17 cellular contexts compared by ENCODE assay signal in the genomic region with DNA sequence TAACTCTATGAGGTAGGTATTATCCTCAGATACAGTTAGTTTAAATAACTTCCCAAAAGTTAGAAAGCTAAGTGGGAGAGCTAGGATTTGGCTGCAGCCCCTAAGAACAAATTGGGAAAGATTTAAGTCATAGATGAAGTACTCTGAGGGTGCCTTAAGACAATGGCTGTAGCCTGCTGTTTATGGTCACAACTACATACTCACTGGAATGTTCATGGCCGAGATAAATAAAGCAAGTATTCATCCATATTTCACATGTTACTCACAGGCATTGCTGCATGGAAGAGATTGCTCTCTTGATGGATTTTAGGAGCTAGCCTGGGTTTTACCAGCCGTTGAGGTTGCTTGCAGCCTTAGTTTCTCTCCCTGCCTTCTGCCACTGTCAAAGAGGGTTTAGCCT.
A peak's percentile ranks its signal among the peaks of the same experiment; 100 is the strongest.
DNase-seq lines count a peak whose midpoint lies in the region; ATAC-seq and TF ChIP-seq lines count a peak whose summit lies in the region.
"Had no signal": no experiment of that assay in that cellular context is flagged by ENCODE, and none has a peak within 500 bp of the region (broad histone marks: within the 10 kb centered on the region; RNA-seq: fewer than 3 reads in every experiment).

No MANE protein-coding gene starts in this region.

- no peaks in the 10 kb centered on the region for H3K9me2 ChIP-seq in SK-N-SH

- DNase-seq in EL (peak; percentile 74), SK-N-SH (no peak), fibroblast of peridontal ligament (ENCODE audit: extremely low read depth) (peak; percentile 88), smooth muscle cell (lab: John Stamatoyannopoulos, UW; ENCODE audit: unreplicated experiment) (no peak), occipital lobe (lab: John Stamatoyannopoulos, UW) (no peak), T-cell (no peak)
- no peak for DNase-seq in stimulated activated CD4-positive, alpha-beta T cell treated with anti-CD3 and anti-CD28 coated beads, Interleukin-4, amount 100 ng/mL, for 1 hour
- no peak for DNase-seq in activated effector memory CD4-positive, alpha-beta T cell treated with anti-CD3 and anti-CD28 coated beads, Interleukin-2, amount 50 U/mL, for 16 hours
- DNase-seq: activated CD8-positive, alpha-beta T cell treated with anti-CD3 and anti-CD28 coated beads, Interleukin-2, amount 10 ng/mL, durations not matched to agents 7 days and 5 days; amygdala; DMS79; NCI-H146; SJCRH30; stimulated activated CD8-positive, alpha-beta memory T cell treated with anti-CD3 and anti-CD28 coated beads, Interleukin-4, amount 100 ng/mL, for 48 hours; thyroid gland had no signal

- no peak overlapping the region for H3K4me3 ChIP-seq in SK-N-SH (ENCODE audit: low read depth in 2 of 2, low read length in 1 of 2)
- no peak overlapping the region for H3K4me3 ChIP-seq in smooth muscle cell
- H3K4me3 ChIP-seq: SJCRH30, thyroid gland had no signal

- H3K27ac Mint-ChIP-seq in T-cell = no peak overlapping the region
- H3K27ac Mint-ChIP-seq: activated CD8-positive, alpha-beta T cell treated with anti-CD3 and anti-CD28 coated beads, Interleukin-2, amount 10 ng/mL, durations not matched to agents 7 days and 5 days; activated T-helper 17 cell treated with anti-CD3 and anti-CD28 coated beads, Interleukin-2, amount 50 U/mL, for 72 hours; natural killer cell treated with Interleukin-12 subunit alpha and Interleukin-12 subunit beta and Interleukin-15 and Interleukin-18, amount 100 ng/mL, for 72 hours had no signal

- H3K9me3 ChIP-seq in SK-N-SH (no peaks in the 10 kb centered on the region), smooth muscle cell (replicated peaks; ENCODE audit: low read depth) (no peaks in the 10 kb centered on the region)
- H3K9me3 ChIP-seq: SJCRH30, thyroid gland had no signal

- H3K27ac ChIP-seq in SK-N-SH (ENCODE audit: low read depth in 2 of 2, low read length in 1 of 2) = peak overlapping the region in 1 of 2 experiments; percentile 50; a peak in 2 of 4 replicates
- peak overlapping the region; percentile 73 for H3K27ac ChIP-seq in smooth muscle cell (ENCODE audit: low read depth)
- H3K27ac ChIP-seq: SJCRH30, thyroid gland had no signal

- POLR2A ChIA-PET in SK-N-SH (lab: Yijun Ruan, JAX) = no interaction called here
- POLR2A ChIA-PET in T-cell (lab: Charles Lee) = interaction anchor here in 1 of 2 donors (0.6 kb wide), 1 partner anchor 757 kb away, joined by 5 read pairs; no protein-coding TSS in a partner anchor

- H3K36me3 ChIP-seq in SK-N-SH (replicated peaks in 1 of 2; ENCODE audit: control insufficient read depth in 1 of 2, insufficient read depth in 2 of 2, low read length in 1 of 2) (no peaks in the 10 kb centered on the region), smooth muscle cell (ENCODE audit: low read depth) (no peaks in the 10 kb centered on the region)
- H3K36me3 ChIP-seq: SJCRH30, thyroid gland had no signal

- H3K4me1 ChIP-seq in SK-N-SH (ENCODE audit: control insufficient read depth in 1 of 2, insufficient read depth in 2 of 2, low read depth in 1 of 2, low read length in 1 of 2) (no peaks in the 10 kb centered on the region; a peak in 1 of 4 replicates), smooth muscle cell (ENCODE audit: low read depth) (peaks cover 11% of the 10 kb centered on the region)
- H3K4me1 ChIP-seq: SJCRH30, thyroid gland had no signal

- no peaks in the 10 kb centered on the region for H3K27me3 ChIP-seq in SK-N-SH (ENCODE audit: insufficient read depth)
- no peaks in the 10 kb centered on the region for H3K27me3 ChIP-seq in smooth muscle cell (ENCODE audit: low read depth)
- H3K27me3 ChIP-seq: SJCRH30, thyroid gland had no signal

- no peaks in the 10 kb centered on the region for H3K9me3 Mint-ChIP-seq in T-cell
- H3K9me3 Mint-ChIP-seq: activated T-helper 17 cell treated with anti-CD3 and anti-CD28 coated beads, Interleukin-2, amount 50 U/mL, for 72 hours; natural killer cell treated with Interleukin-12 subunit alpha and Interleukin-12 subunit beta and Interleukin-15 and Interleukin-18, amount 100 ng/mL, for 72 hours had no signal

- no peaks in the 10 kb centered on the region for H3K79me2 ChIP-seq in SK-N-SH (ENCODE audit: insufficient read depth)
- H3K79me2 ChIP-seq in smooth muscle cell (ENCODE audit: low read depth) = no peaks in the 10 kb centered on the region

- H2AFZ ChIP-seq in SK-N-SH (ENCODE audit: low read depth) (peak overlapping the region; percentile 31; the same call in 1 of the 2 replicates), smooth muscle cell (ENCODE audit: low read depth) (no peak overlapping the region)

- TF ChIP-seq CTCF in SK-N-SH (IDR thresholded peaks at IDR 0.05) (no peak), smooth muscle cell (IDR thresholded peaks at IDR 0.05; ENCODE audit: borderline replicate concordance, insufficient read depth, poor library complexity, severe bottlenecking) (no peak)

- TF ChIP-seq EP300 in SK-N-SH (IDR thresholded peaks at IDR 0.05; ENCODE audit: borderline replicate concordance in 1 of 2, low read depth in 1 of 2, low read length in 1 of 2) = no peak

- ATAC-seq in T-cell (replicated peaks in 1 of 4) = no peak
- ATAC-seq: activated CD8-positive, alpha-beta T cell treated with anti-CD3 and anti-CD28 coated beads, Interleukin-2, amount 10 ng/mL, durations not matched to agents 7 days and 5 days; activated T-helper 17 cell treated with anti-CD3 and anti-CD28 coated beads, Interleukin-2, amount 50 U/mL, for 72 hours; natural killer cell treated with Interleukin-12 subunit alpha and Interleukin-12 subunit beta and Interleukin-15 and Interleukin-18, amount 100 ng/mL, for 72 hours had no signal

- H3K4me3 Mint-ChIP-seq in T-cell = no peak overlapping the region
- H3K4me3 Mint-ChIP-seq: activated CD8-positive, alpha-beta T cell treated with anti-CD3 and anti-CD28 coated beads, Interleukin-2, amount 10 ng/mL, durations not matched to agents 7 days and 5 days; activated T-helper 17 cell treated with anti-CD3 and anti-CD28 coated beads, Interleukin-2, amount 50 U/mL, for 72 hours; natural killer cell treated with Interleukin-12 subunit alpha and Interleukin-12 subunit beta and Interleukin-15 and Interleukin-18, amount 100 ng/mL, for 72 hours had no signal

- H3F3A ChIP-seq in SK-N-SH (replicated peaks; ENCODE audit: insufficient read depth) = peaks cover 3% of the 10 kb centered on the region
- H3F3A ChIP-seq in smooth muscle cell (ENCODE audit: low read depth) = no peaks in the 10 kb centered on the region

- H3K4me1 Mint-ChIP-seq in T-cell = peaks cover 0 to 5% (median 0%) of the 10 kb centered on the region in 3 donors

- H3K9ac ChIP-seq in SK-N-SH (no peak overlapping the region), smooth muscle cell (ENCODE audit: low read depth) (no peak overlapping the region)

- peaks cover 16% of the 10 kb centered on the region for H3K36me3 Mint-ChIP-seq in T-cell
- H3K36me3 Mint-ChIP-seq: natural killer cell treated with Interleukin-12 subunit alpha and Interleukin-12 subunit beta and Interleukin-15 and Interleukin-18, amount 100 ng/mL, for 72 hours had no signal

- no peaks in the 10 kb centered on the region for H3K27me3 Mint-ChIP-seq in T-cell
- H3K27me3 Mint-ChIP-seq: activated T-helper 17 cell treated with anti-CD3 and anti-CD28 coated beads, Interleukin-2, amount 50 U/mL, for 72 hours; natural killer cell treated with Interleukin-12 subunit alpha and Interleukin-12 subunit beta and Interleukin-15 and Interleukin-18, amount 100 ng/mL, for 72 hours had no signal

- 0 out of 2 replicates have a peak overlapping the region, but pooled peaks have one; percentile 7 for H3K4me2 ChIP-seq in SK-N-SH
- H3K4me2 ChIP-seq in smooth muscle cell = peak overlapping the region; percentile 54

- WGBS in SK-N-SH (ENCODE audit: low lambda C conversion rate) = 69% methylated on average over 2 of the region's 2 CpGs
- WGBS in smooth muscle cell (ENCODE audit: low lambda C conversion rate) = 0% methylated on average over 2 of the region's 2 CpGs

- no peaks in the 10 kb centered on the region for H4K20me1 ChIP-seq in SK-N-SH (ENCODE audit: insufficient read depth)
- H4K20me1 ChIP-seq in smooth muscle cell (ENCODE audit: low read depth) = no peaks in the 10 kb centered on the region

- no peak for TF ChIP-seq RAD21 in SK-N-SH (IDR thresholded peaks at IDR 0.05; ENCODE audit: low read length)

- CTCF ChIA-PET in SK-N-SH (lab: Yijun Ruan, JAX) = no interaction called here
- CTCF ChIA-PET in T-cell (lab: Charles Lee) = interaction anchor here in 1 of 2 donors (0.5 kb wide), 1 partner anchor 85 kb away, joined by 3 read pairs; no protein-coding TSS in a partner anchor

TF ChIP-seq in SK-N-SH, 30 proteins besides CTCF, POLR2A, EP300 and RAD21:
- TF ChIP-seq, protein P1, sequence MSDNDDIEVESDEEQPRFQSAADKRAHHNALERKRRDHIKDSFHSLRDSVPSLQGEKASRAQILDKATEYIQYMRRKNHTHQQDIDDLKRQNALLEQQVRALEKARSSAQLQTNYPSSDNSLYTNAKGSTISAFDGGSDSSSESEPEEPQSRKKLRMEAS (IDR thresholded peaks at IDR 0.05; ENCODE audit: low read depth) = no peak
- 0 out of 2 replicates have a peak, but pooled peaks have one; percentile 10 for TF ChIP-seq FOSL2 (IDR thresholded peaks at IDR 0.05; ENCODE audit: borderline replicate concordance, low read depth)
- TF ChIP-seq TCF12 (IDR thresholded peaks at IDR 0.05) = 0 out of 2 replicates have a peak, but pooled peaks have one; percentile 17
TF ChIP-seq in SK-N-SH: peak in this region for 2.

Comparison
In these comparisons a context has a peak if more than half of its experiments do, and no peak if none do; other contexts are left out.
1. DNase-seq: peak in EL (single experiment) and fibroblast of peridontal ligament (single experiment); none in SK-N-SH (single experiment), smooth muscle cell (single experiment), occipital lobe (single experiment), T-cell (0 of 34), stimulated activated CD4-positive, alpha-beta T cell treated with anti-CD3 and anti-CD28 coated beads, Interleukin-4, amount 100 ng/mL, for 1 hour (single experiment) and activated effector memory CD4-positive, alpha-beta T cell treated with anti-CD3 and anti-CD28 coated beads, Interleukin-2, amount 50 U/mL, for 16 hours (single experiment).